ENCODE assay signal across 8 cellular contexts in the genomic region with DNA sequence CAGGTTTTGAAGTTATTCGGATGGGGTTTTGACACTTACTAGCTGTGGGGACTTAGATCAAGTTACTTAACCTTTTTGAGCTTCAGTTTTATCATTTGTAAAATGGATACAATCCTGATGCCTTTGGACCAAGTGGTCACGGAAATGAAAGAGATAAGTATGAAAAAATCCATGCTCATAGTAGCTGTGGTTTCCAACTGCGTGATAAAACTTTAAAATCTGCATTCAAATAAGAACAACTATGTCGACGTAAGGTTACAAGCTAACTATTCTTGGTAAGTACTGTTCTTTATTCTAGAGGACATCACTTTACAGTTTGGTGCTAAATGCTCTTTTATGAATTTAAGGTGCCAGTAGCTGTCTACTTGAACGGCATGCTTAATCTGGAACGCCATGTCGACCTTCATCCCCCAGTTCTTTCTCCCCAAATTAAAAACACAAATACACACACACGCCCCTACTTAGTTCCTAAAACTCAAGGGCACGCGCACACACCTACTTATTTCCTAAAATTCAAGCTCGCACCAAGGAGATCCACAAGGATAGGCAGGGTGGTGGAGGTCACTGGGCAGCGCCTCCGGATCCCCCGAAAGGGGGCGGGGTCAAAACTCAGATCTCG. TPM values are rescaled to one million over a fixed set of nuclear protein-coding genes. Genes with fewer than 3 reads are reported as not detected.
DNase-seq lines count a peak whose midpoint lies in the region; ATAC-seq and TF ChIP-seq lines count a peak whose summit lies in the region.

No MANE protein-coding gene starts in this region.

- H3K27me3 ChIP-seq in HUES64 (ENCODE audit: insufficient read depth, low read length) = no peaks in the 10 kb centered on the region

- no peak for DNase-seq in caudate nucleus (lab: John Stamatoyannopoulos, UW)
- DNase-seq in mucosa of descending colon = no peak
- no peak for DNase-seq in NCI-H748 treated with DMSO at 0.1 percent for 48 hours (lab: John Stamatoyannopoulos, UW)
- DNase-seq in NCI-H187 treated with DMSO at 0.1 percent for 48 hours (lab: John Stamatoyannopoulos, UW) = no peak
- DNase-seq in erythroblast (lab: John Stamatoyannopoulos, UW) = no peak

- no peak for ATAC-seq in mucosa of descending colon
- ATAC-seq in HG03045 (IDR thresholded peaks at IDR 0.05; ENCODE audit: unreplicated experiment) = no peak

- no peak for TF ChIP-seq POLR2A in erythroblast (IDR thresholded peaks at IDR 0.05; ENCODE audit: low read length)

- H3K4me1 ChIP-seq in HUES64 (ENCODE audit: insufficient read depth, low read length) (peaks cover 25% of the 10 kb centered on the region), mucosa of descending colon (ENCODE audit: low read depth) (peaks cover 24% of the 10 kb centered on the region)

- H3K27ac ChIP-seq in 22Rv1 (peak overlapping the region; percentile 98), HUES64 (ENCODE audit: low read depth, low read length) (peak overlapping the region; percentile 100; the same call in 1 of the 2 replicates), caudate nucleus (ENCODE audit: low read depth, low read length) (peak overlapping the region; percentile 99)

- intact Hi-C loops in mucosa of descending colon (cut with DNase I, micrococcal nuclease) = no loop called here

- peak overlapping the region; percentile 100 for H3K9ac ChIP-seq in HUES64 (ENCODE audit: low read depth, low read length)

- TF ChIP-seq CTCF in 22Rv1 (IDR thresholded peaks at IDR 0.05) (no peak), mucosa of descending colon (IDR thresholded peaks at IDR 0.05) (no peak)

- H3K36me3 ChIP-seq in HUES64 (ENCODE audit: insufficient read depth, low read length) (peaks cover 13% of the 10 kb centered on the region), mucosa of descending colon (ENCODE audit: low read depth) (no peaks in the 10 kb centered on the region)

- 8% methylated on average over 17 of the region's 17 CpGs for WGBS in HUES64

- H3K9me3 ChIP-seq in HUES64 (ENCODE audit: insufficient read depth, low read depth, low read length) (no peaks in the 10 kb centered on the region), mucosa of descending colon (no peaks in the 10 kb centered on the region)

- peak overlapping the region; percentile 84 for H3K4me3 ChIP-seq in HUES64 (ENCODE audit: low read length)
- peak overlapping the region; percentile 88 for H3K4me3 ChIP-seq in mucosa of descending colon

RNA-seq across cellular contexts. Expression of gene NFYC, which starts 0.5 kb away (rescaled TPM):
- polyA plus RNA-seq in HUES64 (2013, experiment 1 of 2) = 44.5 TPM
- 43.1 TPM for polyA plus RNA-seq in HUES64 (2013, experiment 2 of 2)
- 10 to 100 TPM; 56.2 to 76.4 (median 70.5) TPM for total RNA-seq in mucosa of descending colon

RNA-seq across cellular contexts. Expression of gene RIMS3, which starts 25.5 kb away (rescaled TPM):
- polyA plus RNA-seq in HUES64 (2013, experiment 1 of 2) = 7.3 TPM
- polyA plus RNA-seq in HUES64 (2013, experiment 2 of 2) = 11.2 TPM
- total RNA-seq in mucosa of descending colon = 10 to 100 TPM in 2 of 3 donors, 1 to 10 TPM in 1; 6.9 to 23.3 (median 11.9) TPM
